Comparison of ENCODE assay signal across 18 cellular contexts in the genomic region with DNA sequence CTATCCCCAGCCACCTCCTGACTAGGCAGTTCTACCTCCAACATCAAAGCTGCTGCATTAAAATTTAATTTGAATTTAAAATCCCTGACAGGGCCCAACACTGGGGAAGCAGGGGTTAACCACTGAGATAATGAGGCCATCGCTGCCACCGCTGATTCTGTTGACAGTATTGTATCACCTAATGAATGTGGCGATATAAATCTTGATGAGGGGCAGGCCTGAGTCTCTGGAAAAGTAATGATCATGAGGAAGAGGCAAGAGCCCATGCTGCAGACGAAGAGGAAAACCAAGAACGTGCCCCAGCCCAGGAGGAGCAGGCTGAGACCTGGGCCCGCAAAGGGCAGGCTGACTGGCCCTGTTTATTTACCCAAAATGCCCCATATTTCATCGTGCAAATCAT.
DNase-seq lines count a peak whose midpoint lies in the region; ATAC-seq, FAIRE-seq and TF ChIP-seq lines count a peak whose summit lies in the region.
"Had no signal": no experiment of that assay in that cellular context is flagged by ENCODE, and none has a peak within 500 bp of the region (broad histone marks: within the 10 kb centered on the region; RNA-seq: fewer than 3 reads in every experiment).

No MANE protein-coding gene starts in this region.

- no peak for ATAC-seq in T-helper 17 cell
- ATAC-seq: HCT116 had no signal

- H3K4me3 Mint-ChIP-seq in Caco-2 (ENCODE audit: unreplicated experiment) (no peak overlapping the region), astrocyte (ENCODE audit: unreplicated experiment) (no peak overlapping the region), nephron progenitor cell (no peak overlapping the region), T-helper 17 cell (no peak overlapping the region)
- H3K4me3 Mint-ChIP-seq: CD4-positive, alpha-beta T cell; HFFc6 had no signal

- H3K4me2 ChIP-seq in astrocyte (ENCODE audit: low read length) = no peak overlapping the region

- H3K36me3 Mint-ChIP-seq in Caco-2 (ENCODE audit: insufficient read depth, unreplicated experiment) (no peaks in the 10 kb centered on the region), astrocyte (ENCODE audit: low read depth, unreplicated experiment) (no peaks in the 10 kb centered on the region), nephron progenitor cell (ENCODE audit: low read depth) (no peaks in the 10 kb centered on the region), T-helper 17 cell (ENCODE audit: low read depth) (no peaks in the 10 kb centered on the region)

- H3K9me3 Mint-ChIP-seq in Caco-2 (ENCODE audit: unreplicated experiment) (no peaks in the 10 kb centered on the region), astrocyte (ENCODE audit: unreplicated experiment) (peaks cover 4% of the 10 kb centered on the region), nephron progenitor cell (no peaks in the 10 kb centered on the region)
- H3K9me3 Mint-ChIP-seq: CD4-positive, alpha-beta T cell; HFFc6 had no signal

- H3K27ac Mint-ChIP-seq in Caco-2 (ENCODE audit: unreplicated experiment) (peak overlapping the region; percentile 15), astrocyte (ENCODE audit: unreplicated experiment) (peak overlapping the region; percentile 31), nephron progenitor cell (peak overlapping the region; percentile 19), T-helper 17 cell (no peak overlapping the region)
- H3K27ac Mint-ChIP-seq: CD4-positive, alpha-beta T cell; HFFc6 had no signal

- no peaks in the 10 kb centered on the region for H3K27me3 Mint-ChIP-seq in Caco-2 (ENCODE audit: insufficient read depth, unreplicated experiment)
- peaks cover 6% of the 10 kb centered on the region for H3K27me3 Mint-ChIP-seq in astrocyte (ENCODE audit: low read depth, unreplicated experiment)
- peaks cover 25% of the 10 kb centered on the region for H3K27me3 Mint-ChIP-seq in nephron progenitor cell (ENCODE audit: low read depth, poor library complexity)
- H3K27me3 Mint-ChIP-seq in T-helper 17 cell = no peaks in the 10 kb centered on the region
- H3K27me3 Mint-ChIP-seq: CD4-positive, alpha-beta T cell had no signal

- H3K9me3 ChIP-seq in Caco-2 (no peaks in the 10 kb centered on the region), astrocyte (ENCODE audit: insufficient read depth, low read depth, low read length) (no peaks in the 10 kb centered on the region), T-helper 17 cell (ENCODE audit: control insufficient read depth, low read length, poor library complexity, severe bottlenecking) (no peaks in the 10 kb centered on the region)

- DNase-seq in Caco-2 (no peak), astrocyte (ENCODE audit: low read depth) (no peak), nephron progenitor cell (no peak), putamen (ENCODE audit: low spot score) (no peak), NCI-H1092 treated with DMSO at 0.1 percent for 48 hours (lab: John Stamatoyannopoulos, UW) (no peak), T-helper 17 cell (no peak)
- DNase-seq: CD4-positive, alpha-beta T cell; DMS153; DMS79; GDM1; GM23248; H7 had no signal

- H3K27me3 ChIP-seq in Caco-2 (replicated peaks; ENCODE audit: control insufficient read depth, insufficient read depth, low read length) (no peaks in the 10 kb centered on the region), astrocyte (ENCODE audit: insufficient read depth, low read length) (no peaks in the 10 kb centered on the region)

- H4K20me1 ChIP-seq in astrocyte (ENCODE audit: insufficient read depth, low read length) = no peaks in the 10 kb centered on the region

- no peaks in the 10 kb centered on the region for H3K79me2 ChIP-seq in astrocyte (ENCODE audit: insufficient read depth, low read length)

- H3K36me3 ChIP-seq in Caco-2 (ENCODE audit: control insufficient read depth, insufficient read depth, low read length) = no peaks in the 10 kb centered on the region
- H3K36me3 ChIP-seq in astrocyte (ENCODE audit: insufficient read depth, low read length) = no peaks in the 10 kb centered on the region

- CTCF ChIA-PET in Caco-2 (lab: Charles Lee) = no interaction called here

- POLR2A ChIA-PET in Caco-2 (lab: Charles Lee) = no interaction called here

- H3K4me1 Mint-ChIP-seq in Caco-2 (ENCODE audit: low read depth, unreplicated experiment) = peaks cover 13% of the 10 kb centered on the region
- H3K4me1 Mint-ChIP-seq in astrocyte (ENCODE audit: low read depth, unreplicated experiment) = peaks cover 10% of the 10 kb centered on the region
- peaks cover 37% of the 10 kb centered on the region for H3K4me1 Mint-ChIP-seq in nephron progenitor cell
- H3K4me1 Mint-ChIP-seq in T-helper 17 cell = no peaks in the 10 kb centered on the region

- H2AFZ ChIP-seq in astrocyte (ENCODE audit: low read depth, low read length) = no peak overlapping the region
- H2AFZ ChIP-seq: GM23248 had no signal

- intact Hi-C loops in Caco-2 (cut with micrococcal nuclease; ENCODE audit: unreplicated experiment) = no loop called here

- no peak overlapping the region for H3K27ac ChIP-seq in astrocyte (ENCODE audit: low read depth, low read length)
- H3K27ac ChIP-seq: C4-2B, GM23248 had no signal

- no peak overlapping the region for H3K9ac ChIP-seq in astrocyte (ENCODE audit: low read length)
- H3K9ac ChIP-seq: GM23248 had no signal

- BruUV-seq in Caco-2 (replicated peaks; lab: Mats Ljungman, UMichigan) = no TSS peak

- peaks cover 13% of the 10 kb centered on the region; the same call in 1 of the 2 replicates for H3K4me1 ChIP-seq in Caco-2
- no peaks in the 10 kb centered on the region for H3K4me1 ChIP-seq in astrocyte (ENCODE audit: insufficient read depth, low read length)

- TF ChIP-seq CTCF in Caco-2 (IDR thresholded peaks at IDR 0.05; ENCODE audit: insufficient read depth in 1 of 2, low read depth in 1 of 2, low read length in 1 of 2, severe bottlenecking in 1 of 2, unreplicated experiment in 1 of 2) (no peak), astrocyte (IDR thresholded peaks at IDR 0.05; ENCODE audit: insufficient read depth, low read depth, low read length) (no peak), nephron progenitor cell (IDR thresholded peaks at IDR 0.05) (no peak)

- no peak overlapping the region for H3K4me3 ChIP-seq in Caco-2 (ENCODE audit: low read depth, low read length)
- H3K4me3 ChIP-seq in astrocyte (ENCODE audit: insufficient read depth, low read depth, low read length) = no peak overlapping the region
- H3K4me3 ChIP-seq: GM23248 had no signal

- no peak for FAIRE-seq in astrocyte (lab: Jason Lieb, UNC)
- FAIRE-seq: A204.1, GM12892, GM18507 had no signal
